Comparison of ENCODE assay signal across 28 cellular contexts in the genomic region with DNA sequence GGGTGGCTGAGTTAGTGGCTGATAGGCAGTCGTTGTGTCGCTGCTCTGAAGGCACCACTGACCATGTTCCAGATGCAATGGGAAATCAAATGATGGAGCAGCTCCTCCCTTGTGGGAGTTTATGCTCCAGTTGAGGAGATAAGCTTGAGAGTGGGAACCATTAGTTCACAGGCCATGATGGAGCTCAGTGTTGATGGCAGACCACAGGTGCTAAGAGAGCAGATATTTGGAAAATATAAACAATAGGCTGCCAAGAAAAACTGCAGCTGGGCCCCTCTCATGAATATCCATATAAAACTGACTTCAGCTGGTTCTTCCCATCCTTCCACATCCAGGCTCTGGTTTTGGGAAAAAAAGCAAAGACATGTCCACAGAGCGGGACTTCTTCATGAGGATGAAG.
"Had no signal": no experiment of that assay in that cellular context is flagged by ENCODE, and none has a peak within 500 bp of the region (broad histone marks: within the 10 kb centered on the region; RNA-seq: fewer than 3 reads in every experiment).

No MANE protein-coding gene starts in this region.

- ATAC-seq: natural killer cell; psoas muscle; right cardiac atrium; sciatic nerve; stimulated activated memory B cell treated with anti-CD40 and anti-IgM and Interleukin-4, amounts not matched to agents 10 μg/mL and 1 μg/mL and 100 μg/mL, for 72 hours; stimulated activated naive CD8-positive, alpha-beta T cell treated with anti-CD3 and anti-CD28 coated beads, Interleukin-15, amount 100 ng/mL, for 72 hours; stimulated activated naive CD8-positive, alpha-beta T cell treated with anti-CD3 and anti-CD28 coated beads, Interleukin-15, Interleukin-2, amounts not matched to agents 100 U/mL and 50 U/mL, for 24 hours; upper lobe of right lung had no signal

- H3K9me3 ChIP-seq: ovary, psoas muscle, spleen, suprapubic skin, testis, tibial artery, transverse colon, upper lobe of right lung, uterus had no signal

- H3K36me3 ChIP-seq: neural progenitor cell, ovary, uterus had no signal

- H3K4me3 ChIP-seq: neural progenitor cell, ovary, psoas muscle, skin epidermis, smooth muscle cell, spleen, suprapubic skin, testis, tibial artery, transverse colon, upper lobe of right lung, uterus had no signal

- H2AFZ ChIP-seq: neural progenitor cell, parathyroid adenoma had no signal

- H3K4me1 ChIP-seq: neural progenitor cell, psoas muscle, testis, transverse colon, uterus had no signal

- H3K9ac ChIP-seq: neural progenitor cell, parathyroid adenoma had no signal

- H3K4me2 ChIP-seq: neural progenitor cell, smooth muscle cell had no signal

- H3K27ac ChIP-seq: neural progenitor cell, ovary, parathyroid adenoma, psoas muscle, skin epidermis, spleen, suprapubic skin, testis, tibial artery, transverse colon, upper lobe of right lung, uterus had no signal

- H3K27me3 ChIP-seq: neural progenitor cell, ovary, spleen, suprapubic skin, testis, tibial artery, transverse colon, upper lobe of right lung, uterus had no signal

- DNase-seq: natural killer cell; occipital lobe; ovary; posterior cingulate gyrus; psoas muscle; right cardiac atrium; spleen; stimulated activated CD4-positive, alpha-beta T cell treated with anti-CD3 and anti-CD28 coated beads, Interleukin-12 subunit alpha, Interleukin-12 subunit beta, amount 100 ng/mL, for 4 hours; stimulated activated CD4-positive, alpha-beta T cell treated with anti-CD3 and anti-CD28 coated beads, Interleukin-1b, Interleukin-23, amount 100 ng/mL, for 48 hours; stimulated activated CD4-positive, alpha-beta T cell treated with anti-CD3 and anti-CD28 coated beads, Interleukin-4, amount 100 ng/mL, for 1 hour; stimulated activated CD4-positive, alpha-beta T cell treated with anti-CD3 and anti-CD28 coated beads, Interleukin-4, amount 100 ng/mL, for 4 hours; stimulated activated CD8-positive, alpha-beta memory T cell treated with anti-CD3 and anti-CD28 coated beads, Interleukin-4, amount 100 ng/mL, for 48 hours; stimulated activated naive CD4-positive, alpha-beta T cell; stimulated activated naive CD8-positive, alpha-beta T cell treated with anti-CD3 and anti-CD28 coated beads, Interleukin-15, amount 100 ng/mL, for 72 hours; stimulated activated naive CD8-positive, alpha-beta T cell treated with anti-CD3 and anti-CD28 coated beads, Interleukin-15, Interleukin-2, amounts not matched to agents 100 U/mL and 50 U/mL, for 24 hours; substantia nigra; testis; tibial artery; transverse colon; upper lobe of right lung; uterus had no signal
